1 cellular context compared by ENCODE assay signal in the genomic region with DNA sequence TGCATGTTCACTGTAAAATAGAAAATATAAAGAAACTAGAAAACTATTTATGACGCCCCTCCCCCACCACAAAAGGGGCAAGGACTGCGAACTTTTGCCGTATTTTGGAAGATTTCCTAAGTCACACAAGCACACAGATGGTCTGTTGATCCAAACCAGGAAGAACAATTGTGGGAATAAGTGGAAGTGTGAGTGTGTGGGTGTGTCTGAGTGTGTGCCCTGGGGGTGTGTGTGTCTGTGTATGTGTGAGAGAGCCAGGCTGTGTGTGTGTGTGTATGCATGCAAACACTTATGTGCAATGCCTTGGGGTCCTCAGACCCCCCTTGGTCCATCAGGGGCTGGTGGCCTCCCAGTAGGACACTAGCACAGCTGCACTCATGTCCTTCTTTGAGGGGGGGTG.
TF ChIP-seq lines count a peak whose summit lies in the region.

No MANE protein-coding gene starts in this region.

TF ChIP-seq in H1, 55 proteins besides CTCF, POLR2A, EP300 and RAD21:
- TF ChIP-seq HDAC6 (IDR thresholded peaks at IDR 0.05; ENCODE audit: low read depth, low read length) (no peak), NRF1 (IDR thresholded peaks at IDR 0.05; ENCODE audit: low read depth, low read length) (no peak), NANOG (IDR thresholded peaks at IDR 0.05; ENCODE audit: insufficient read depth, low read depth, low read length, poor library complexity, severe bottlenecking) (no peak), TEAD4 (IDR thresholded peaks at IDR 0.05; ENCODE audit: low read depth, low read length) (no peak)
- TF ChIP-seq, protein P1, sequence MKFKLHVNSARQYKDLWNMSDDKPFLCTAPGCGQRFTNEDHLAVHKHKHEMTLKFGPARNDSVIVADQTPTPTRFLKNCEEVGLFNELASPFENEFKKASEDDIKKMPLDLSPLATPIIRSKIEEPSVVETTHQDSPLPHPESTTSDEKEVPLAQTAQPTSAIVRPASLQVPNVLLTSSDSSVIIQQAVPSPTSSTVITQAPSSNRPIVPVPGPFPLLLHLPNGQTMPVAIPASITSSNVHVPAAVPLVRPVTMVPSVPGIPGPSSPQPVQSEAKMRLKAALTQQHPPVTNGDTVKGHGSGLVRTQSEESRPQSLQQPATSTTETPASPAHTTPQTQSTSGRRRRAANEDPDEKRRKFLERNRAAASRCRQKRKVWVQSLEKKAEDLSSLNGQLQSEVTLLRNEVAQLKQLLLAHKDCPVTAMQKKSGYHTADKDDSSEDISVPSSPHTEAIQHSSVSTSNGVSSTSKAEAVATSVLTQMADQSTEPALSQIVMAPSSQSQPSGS (IDR thresholded peaks at IDR 0.05; ENCODE audit: low read length): no peak
- TF ChIP-seq, protein P2, sequence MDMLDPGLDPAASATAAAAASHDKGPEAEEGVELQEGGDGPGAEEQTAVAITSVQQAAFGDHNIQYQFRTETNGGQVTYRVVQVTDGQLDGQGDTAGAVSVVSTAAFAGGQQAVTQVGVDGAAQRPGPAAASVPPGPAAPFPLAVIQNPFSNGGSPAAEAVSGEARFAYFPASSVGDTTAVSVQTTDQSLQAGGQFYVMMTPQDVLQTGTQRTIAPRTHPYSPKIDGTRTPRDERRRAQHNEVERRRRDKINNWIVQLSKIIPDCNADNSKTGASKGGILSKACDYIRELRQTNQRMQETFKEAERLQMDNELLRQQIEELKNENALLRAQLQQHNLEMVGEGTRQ (IDR thresholded peaks at IDR 0.05; ENCODE audit: low read length): no peak
